ENCODE assay signal across 27 cellular contexts in genomic region chr4:153612878-153613277, GRCh38.
"Had no signal": no experiment of that assay in that cellular context is flagged by ENCODE, and none has a peak within 500 bp of the region (broad histone marks: within the 10 kb centered on the region; RNA-seq: fewer than 3 reads in every experiment).

No MANE protein-coding gene starts in this region.

- H3K27ac ChIP-seq: ascending aorta, SJSA1 had no signal

- H3K9me3 ChIP-seq: ascending aorta, SJSA1 had no signal

- ATAC-seq: activated CD8-positive, alpha-beta memory T cell treated with anti-CD3 and anti-CD28 coated beads, Interleukin-2, amount 10 ng/mL, durations not matched to agents 7 days and 5 days; activated naive CD8-positive, alpha-beta T cell treated with anti-CD3 and anti-CD28 coated beads, Interleukin-2, amount 50 U/mL, for 24 hours; PC-3; SK-N-SH treated with all-trans-retinoic acid at 6 μM for 48 hours; WTC11 had no signal

- H3K4me3 Mint-ChIP-seq: activated CD4-positive, alpha-beta T cell treated with anti-CD3 and anti-CD28 coated beads, Interleukin-2, amount 10 ng/mL, durations not matched to agents 24 days and 14 days; activated CD8-positive, alpha-beta memory T cell treated with anti-CD3 and anti-CD28 coated beads, Interleukin-2, amount 10 ng/mL, durations not matched to agents 7 days and 5 days; activated naive CD8-positive, alpha-beta T cell treated with anti-CD3 and anti-CD28 coated beads, Interleukin-2, amount 50 U/mL, for 24 hours; brain; central memory CD8-positive, alpha-beta T cell; T-helper 1 cell treated with Interleukin-12 subunit alpha and Interleukin-12 subunit beta and Interleukin-4 antibody, amounts not matched to agents 30 μg/mL and 1 μg/mL, for 36 hours; WTC11 had no signal

- H3K4me1 Mint-ChIP-seq: brain had no signal

- DNase-seq: activated CD4-positive, alpha-beta T cell treated with anti-CD3 and anti-CD28 coated beads, Interleukin-2, amount 10 ng/mL, durations not matched to agents 24 days and 14 days; activated CD4-positive, alpha-beta T cell treated with anti-CD3 and anti-CD28 coated beads, Interleukin-2, amount 50 U/mL, for 48 hours; activated CD4-positive, CD25-positive, alpha-beta regulatory T cell treated with anti-CD3 and anti-CD28 coated beads, Interleukin-2, amount 50 U/mL, for 72 hours; activated CD8-positive, alpha-beta memory T cell treated with anti-CD3 and anti-CD28 coated beads, Interleukin-2, amount 10 ng/mL, durations not matched to agents 7 days and 5 days; activated naive CD4-positive, alpha-beta T cell treated with anti-CD3 and anti-CD28 coated beads, Interleukin-2, amount 50 U/mL, for 16 hours; activated naive CD8-positive, alpha-beta T cell treated with anti-CD3 and anti-CD28 coated beads, Interleukin-2, amount 50 U/mL, for 24 hours; amniotic stem cell; NCI-H1417; NCI-H1694; NCI-H2029; NCI-H2107; NCI-H2171 treated with DMSO at 0.1 percent for 48 hours; NCI-H226; NCI-H510A treated with DMSO at 0.1 percent for 48 hours; NCI-H69; NK-92 treated with Interleukin-12 subunit alpha and Interleukin-12 subunit beta, amount 100 ng/mL, for 24 hours; PC-3; SHP77; SW 1271; T-helper 9 cell had no signal

- H3K27ac Mint-ChIP-seq: activated CD4-positive, alpha-beta T cell treated with anti-CD3 and anti-CD28 coated beads, Interleukin-2, amount 10 ng/mL, durations not matched to agents 24 days and 14 days; activated CD8-positive, alpha-beta memory T cell treated with anti-CD3 and anti-CD28 coated beads, Interleukin-2, amount 10 ng/mL, durations not matched to agents 7 days and 5 days; activated naive CD8-positive, alpha-beta T cell treated with anti-CD3 and anti-CD28 coated beads, Interleukin-2, amount 50 U/mL, for 24 hours; brain; T-helper 1 cell treated with Interleukin-12 subunit alpha and Interleukin-12 subunit beta and Interleukin-4 antibody, amounts not matched to agents 30 μg/mL and 1 μg/mL, for 36 hours; WTC11 had no signal

- H3K9me3 Mint-ChIP-seq: activated naive CD8-positive, alpha-beta T cell treated with anti-CD3 and anti-CD28 coated beads, Interleukin-2, amount 50 U/mL, for 24 hours; central memory CD8-positive, alpha-beta T cell; T-helper 1 cell treated with Interleukin-12 subunit alpha and Interleukin-12 subunit beta and Interleukin-4 antibody, amounts not matched to agents 30 μg/mL and 1 μg/mL, for 36 hours had no signal

- H3K4me1 ChIP-seq: ascending aorta had no signal

- H3K27me3 Mint-ChIP-seq: activated CD4-positive, alpha-beta T cell treated with anti-CD3 and anti-CD28 coated beads, Interleukin-2, amount 10 ng/mL, durations not matched to agents 24 days and 14 days; activated CD8-positive, alpha-beta memory T cell treated with anti-CD3 and anti-CD28 coated beads, Interleukin-2, amount 10 ng/mL, durations not matched to agents 7 days and 5 days; activated naive CD8-positive, alpha-beta T cell treated with anti-CD3 and anti-CD28 coated beads, Interleukin-2, amount 50 U/mL, for 24 hours; brain; central memory CD8-positive, alpha-beta T cell had no signal

- H3K27me3 ChIP-seq: ascending aorta, SJSA1 had no signal

- H3K4me3 ChIP-seq: ascending aorta, SJSA1 had no signal
